Comparison of ENCODE assay signal across 11 cellular contexts in genomic region chr1:109630081-109630880, GRCh38. TPM values are rescaled to one million over a fixed set of nuclear protein-coding genes. Genes with fewer than 3 reads are reported as not detected.
A peak's percentile ranks its signal among the peaks of the same experiment; 100 is the strongest.
DNase-seq lines count a peak whose midpoint lies in the region; ATAC-seq, FAIRE-seq and TF ChIP-seq lines count a peak whose summit lies in the region.
"Had no signal": no experiment of that assay in that cellular context is flagged by ENCODE, and none has a peak within 500 bp of the region (broad histone marks: within the 10 kb centered on the region; RNA-seq: fewer than 3 reads in every experiment).

No MANE protein-coding gene starts in this region.

- no peak overlapping the region for H3K56ac ChIP-seq in H9 (ENCODE audit: insufficient read length, low read depth, low read length)

- H4K5ac ChIP-seq in H9 (ENCODE audit: insufficient read length, low read depth, low read length): no peak overlapping the region

- peaks cover 27 to 48% (median 43%) of the 10 kb centered on the region in 3 experiments; a peak in 6 of 7 replicates for H3K36me3 Mint-ChIP-seq in H9 (ENCODE audit: insufficient read depth in 1 of 3, low read depth in 3 of 3)

- FAIRE-seq in HepG2 (lab: Jason Lieb, UNC): no peak

- H2BK120ac ChIP-seq in H9 (ENCODE audit: low read depth, low read length, poor library complexity, severe bottlenecking): no peak overlapping the region

- WGBS in H9 (ENCODE audit: extremely low coverage, insufficient read length, low lambda C conversion rate): no CpG with 5 or more reads among the region's 30 CpGs
- WGBS in HepG2 (ENCODE audit: low lambda C conversion rate): 87% methylated on average over 19 of the region's 30 CpGs

- TF ChIP-seq CTCF in A673 (conservative IDR thresholded peaks at IDR 0.05; ENCODE audit: low read depth, low read length) (0 out of 2 replicates have a peak, but pooled peaks have one; percentile 15), H9 (conservative IDR thresholded peaks at IDR 0.05) (peak; percentile 56; the same call in 2 of the 3 replicates), HepG2 (CRISPR knock-in tag; IDR thresholded peaks at IDR 0.05) (no peak), PC-3 (conservative IDR thresholded peaks at IDR 0.05; ENCODE audit: low read depth, low read length) (no peak)

- no peak overlapping the region; the same call in 1 of the 2 replicates for H3K14ac ChIP-seq in H9 (ENCODE audit: insufficient read depth, low read length)

- TF ChIP-seq POLR2A in HepG2 (IDR thresholded peaks at IDR 0.05; ENCODE audit: insufficient read depth in 1 of 2, low read depth in 2 of 2, low read length in 2 of 2): no peak

- peaks cover 4 to 24% of the 10 kb centered on the region in 2 experiments for H3K4me1 Mint-ChIP-seq in H9

- TF ChIP-seq EP300 in HepG2 (IDR thresholded peaks at IDR 0.05; ENCODE audit: low read depth in 2 of 2, low read length in 2 of 2) (no peak), HepG2 (CRISPR knock-in tag; IDR thresholded peaks at IDR 0.05; ENCODE audit: borderline replicate concordance) (no peak)

- no peak overlapping the region for H3K4me3 Mint-ChIP-seq in H9
- H3K4me3 Mint-ChIP-seq: central memory CD8-positive, alpha-beta T cell had no signal

- no peak overlapping the region for H2BK12ac ChIP-seq in H9 (ENCODE audit: insufficient read length, low read depth, low read length)

- H3K79me2 ChIP-seq in H9 (ENCODE audit: insufficient read depth, low read length) (no peaks in the 10 kb centered on the region), HepG2 (ENCODE audit: insufficient read depth, low read length) (no peaks in the 10 kb centered on the region), PC-3 (ENCODE audit: low read length) (no peaks in the 10 kb centered on the region; the same call in 1 of the 2 replicates)

- H3K23me2 ChIP-seq in H9 (ENCODE audit: insufficient read length, low read depth, low read length, poor library complexity, severe bottlenecking): no peaks in the 10 kb centered on the region

- H3K23ac ChIP-seq in H9 (ENCODE audit: insufficient read length, low read depth, low read length): no peak overlapping the region

- no peaks in the 10 kb centered on the region for H3K79me1 ChIP-seq in H9 (ENCODE audit: insufficient read depth, low read depth, low read length, poor library complexity, severe bottlenecking)

- H2BK15ac ChIP-seq in H9 (ENCODE audit: low read depth, low read length): no peak overlapping the region

- no peaks in the 10 kb centered on the region for H3K9me3 ChIP-seq in A673 (ENCODE audit: low read depth, low read length, poor library complexity, severe bottlenecking)
- H3K9me3 ChIP-seq in H9 (ENCODE audit: control insufficient read depth, low read depth, low read length): no peaks in the 10 kb centered on the region
- H3K9me3 ChIP-seq in HepG2 (ENCODE audit: low read length): no peaks in the 10 kb centered on the region
- no peaks in the 10 kb centered on the region for H3K9me3 ChIP-seq in PC-3 (ENCODE audit: low read length)

- H2AFZ ChIP-seq in H9 (ENCODE audit: low read length) (no peak overlapping the region), HepG2 (ENCODE audit: low read length) (no peak overlapping the region), PC-3 (ENCODE audit: low read length) (no peak overlapping the region)

- no peak overlapping the region for H3K9ac ChIP-seq in H9 (ENCODE audit: extremely low read depth, insufficient read length, low read length)
- H3K9ac ChIP-seq in HepG2 (ENCODE audit: insufficient read depth, low read depth, low read length): no peak overlapping the region
- H3K9ac ChIP-seq in PC-3 (ENCODE audit: low read length): no peak overlapping the region

- no peak overlapping the region for H3K18ac ChIP-seq in H9 (ENCODE audit: insufficient read length, low read depth, low read length)

- H3K4me2 ChIP-seq in H9 (ENCODE audit: insufficient read depth, insufficient read length, low read length) (no peak overlapping the region), HepG2 (ENCODE audit: low read depth, low read length) (no peak overlapping the region), PC-3 (ENCODE audit: low read length) (no peak overlapping the region)

- H2BK5ac ChIP-seq in H9 (ENCODE audit: insufficient read length, low read length): no peak overlapping the region

- ATAC-seq in HepG2 (0 out of 3 replicates have a peak, but pooled peaks have one; percentile 6), PC-3 (no peak), GM21381 (IDR thresholded peaks at IDR 0.05; ENCODE audit: unreplicated experiment) (no peak)

- no peak overlapping the region for H4K8ac ChIP-seq in H9 (replicated peaks; ENCODE audit: insufficient read length, low read depth, low read length)

- CTCF ChIA-PET in A673 (lab: Charles Lee): interaction anchor here (0.6 to 1.4 kb wide), 11 partner anchors 10 to 221 kb away, joined by 3 to 33 read pairs (median 5); partner anchors contain the start of gene GNAI3
- CTCF ChIA-PET in HepG2 (lab: Yijun Ruan, JAX; ENCODE audit: low intra/inter-chr PET ratio, low total read pairs): interaction anchor here (2.9 kb wide), 1 partner anchor 84 kb away, joined by 23 read pairs; no protein-coding TSS in a partner anchor
- CTCF ChIA-PET in PC-3 (lab: Charles Lee): interaction anchor here (0.6 to 1.8 kb wide), 4 partner anchors 9 to 84 kb away, joined by 3 to 9 read pairs (median 4); partner anchors contain the start of gene GNAI3

- DNase-seq in A673 (ENCODE audit: low spot score): no peak
- peak; percentile 66 for DNase-seq in H9
- DNase-seq in activated naive CD4-positive, alpha-beta T cell treated with Interleukin-2 at 50 U/mL for 16 hours: peak; percentile 41
- DNase-seq in HepG2 (ENCODE audit: low spot score): no peak
- no peak for DNase-seq in PC-3
- DNase-seq in NCI-H128 (lab: John Stamatoyannopoulos, UW; ENCODE audit: unreplicated experiment): no peak
- DNase-seq in ureter (ENCODE audit: low spot score): no peak
- DNase-seq: KBM-7 had no signal

- H3K27ac Mint-ChIP-seq in H9: no peak overlapping the region; a peak in 1 of 7 replicates

- H3K27me3 Mint-ChIP-seq in H9 (ENCODE audit: low read depth): no peaks in the 10 kb centered on the region
- H3K27me3 Mint-ChIP-seq: central memory CD8-positive, alpha-beta T cell had no signal

- no TSS peak for BruUV-seq in A673 (replicated peaks; lab: Mats Ljungman, UMichigan)
- no TSS peak for BruUV-seq in HepG2 (replicated peaks; lab: Mats Ljungman, UMichigan)
- no TSS peak for BruUV-seq in PC-3 (replicated peaks; lab: Mats Ljungman, UMichigan)

- H4K20me1 ChIP-seq in H9 (ENCODE audit: control insufficient read depth, insufficient read depth, insufficient read length) (no peaks in the 10 kb centered on the region), HepG2 (ENCODE audit: insufficient read depth, low read length) (0 out of 2 replicates have a peak, but pooled peaks cover 4% of the 10 kb centered on the region), PC-3 (ENCODE audit: low read length) (no peaks in the 10 kb centered on the region)

- H3K9me2 ChIP-seq in PC-3 (replicated peaks; ENCODE audit: low read length): no peaks in the 10 kb centered on the region

- intact Hi-C loops in A673 (cut with micrococcal nuclease; ENCODE audit: unreplicated experiment) (no loop called here), HepG2 (cut with micrococcal nuclease; ENCODE audit: unreplicated experiment) (no loop called here), PC-3 (cut with micrococcal nuclease) (no loop called here)

- in situ Hi-C loops in HepG2 (cut with HindIII; ENCODE audit: extremely low pct_ligation_motif_present, low pct_unique_long_range_greater_than_20kb): no loop called here

- no peak overlapping the region for H2AK5ac ChIP-seq in H9 (ENCODE audit: insufficient read length, low read length)

- POLR2A ChIA-PET in A673 (lab: Charles Lee; ENCODE audit: low non-redundant PET) (interaction anchor here (0.7 kb wide), 1 partner anchor 13 kb away, joined by 7 read pairs; no protein-coding TSS in a partner anchor), HepG2 (lab: Yijun Ruan, JAX) (interaction anchor here (0.6 to 2.7 kb wide), 5 partner anchors 10 to 331 kb away, joined by 3 to 11 read pairs (median 4); partner anchors contain the start of genes AMPD2, GNAI3 and GNAT2), PC-3 (lab: Charles Lee; ENCODE audit: unreplicated experiment) (no interaction called here)

- H3K27me3 ChIP-seq in A673 (replicated peaks; ENCODE audit: insufficient read depth, low read depth, low read length, poor library complexity) (no peaks in the 10 kb centered on the region), H9 (ENCODE audit: insufficient read depth, low read length) (no peaks in the 10 kb centered on the region), HepG2 (ENCODE audit: control insufficient read depth in 1 of 2, insufficient read depth in 2 of 2, low read length in 2 of 2) (no peaks in the 10 kb centered on the region), PC-3 (ENCODE audit: low read length) (no peaks in the 10 kb centered on the region)

- TF ChIP-seq RAD21 in HepG2 (CRISPR knock-in tag; IDR thresholded peaks at IDR 0.05): no peak

- H3F3A ChIP-seq in PC-3 (ENCODE audit: low read length, unreplicated experiment): no peaks in the 10 kb centered on the region

- H3K4me1 ChIP-seq in A673 (ENCODE audit: insufficient read depth, low read length, poor library complexity, severe bottlenecking): peaks cover 25% of the 10 kb centered on the region
- no peaks in the 10 kb centered on the region for H3K4me1 ChIP-seq in H9 (ENCODE audit: insufficient read depth, low read length)
- H3K4me1 ChIP-seq in HepG2 (ENCODE audit: insufficient read depth, low read length): peaks cover 8% of the 10 kb centered on the region
- H3K4me1 ChIP-seq in PC-3 (ENCODE audit: insufficient read depth, low read length): no peaks in the 10 kb centered on the region

- no peak overlapping the region for H3K4me3 ChIP-seq in A673 (ENCODE audit: low read depth, low read length, poor library complexity, severe bottlenecking)
- no peak overlapping the region for H3K4me3 ChIP-seq in HepG2 (replicated peaks in 1 of 3; ENCODE audit: insufficient read depth in 1 of 3, low read depth in 2 of 3, low read length in 3 of 3)
- no peak overlapping the region for H3K4me3 ChIP-seq in PC-3 (ENCODE audit: low read length)

- no peak overlapping the region for H3T11ph ChIP-seq in H9 (ENCODE audit: low read length)

- no peak overlapping the region for H3K27ac ChIP-seq in A673 (ENCODE audit: low read depth, low read length, poor library complexity, severe bottlenecking)
- H3K27ac ChIP-seq in H9 (ENCODE audit: insufficient read length, low read depth, low read length): no peak overlapping the region
- no peak overlapping the region for H3K27ac ChIP-seq in HepG2 (ENCODE audit: extremely low read length, insufficient read depth, low read length)
- H3K27ac ChIP-seq in PC-3 (ENCODE audit: low read length): no peak overlapping the region

- H3K36me3 ChIP-seq in A673 (ENCODE audit: insufficient read depth, low read length, poor library complexity, severe bottlenecking) (peaks cover 49% of the 10 kb centered on the region), HepG2 (replicated peaks in 1 of 2; ENCODE audit: control insufficient read depth in 1 of 2, insufficient read depth in 2 of 2, low read length in 2 of 2) (peaks cover 42 to 61% of the 10 kb centered on the region in 2 experiments), PC-3 (ENCODE audit: low read depth, low read length) (peaks cover 32% of the 10 kb centered on the region)

- no peaks in the 10 kb centered on the region for H3K9me3 Mint-ChIP-seq in H9
- H3K9me3 Mint-ChIP-seq: central memory CD8-positive, alpha-beta T cell had no signal

- H3K4ac ChIP-seq in H9 (ENCODE audit: low read depth, low read length): no peak overlapping the region

- no peak overlapping the region for H4K91ac ChIP-seq in H9 (ENCODE audit: insufficient read length, low read depth, low read length)

- H2BK20ac ChIP-seq in H9 (ENCODE audit: low read depth, low read length, poor library complexity, severe bottlenecking): no peak overlapping the region

RNA-seq across cellular contexts. Expression of gene AMPD2, which starts 10.6 kb away (rescaled TPM):
- total RNA-seq in A673 (2021) (119 and 132 TPM in 2 replicates), H9 (2021) (63.0 and 65.1 TPM in 2 replicates), HepG2 (2016; rRNA removed; fragmentation: Illumina TruSeq; extraction: Trizol) (35.4 and 62.3 TPM in 2 replicates), PC-3 (2014; rRNA removed) (75.3 and 128 TPM in 2 replicates), ureter (45.8 TPM)
- total RNA-seq in HepG2 (2016; cell fraction: cytosol; rRNA removed; fragmentation: Illumina TruSeq; extraction: Trizol; ENCODE audit: low read depth): 20.0 and 20.2 TPM in 2 replicates
- 32.6 and 64.7 TPM in 2 replicates for total RNA-seq in HepG2 (2016; cell fraction: insoluble cytoplasmic fraction; rRNA removed; fragmentation: Illumina TruSeq; extraction: Trizol)
- total RNA-seq in HepG2 (2016; cell fraction: membrane; rRNA removed; fragmentation: Illumina TruSeq; extraction: Trizol): 19.8 and 21.1 TPM in 2 replicates
- 80.0 and 95.3 TPM in 2 replicates for total RNA-seq in HepG2 (2016; cell fraction: nucleus; rRNA removed; fragmentation: Illumina TruSeq; extraction: Trizol)
- polyA plus RNA-seq in HepG2 (2011; rRNA removed): 82.0 and 101 TPM in 2 replicates
- polyA plus RNA-seq in HepG2 (2011; cell fraction: cytosol; rRNA removed): 18.3 and 29.8 TPM in 2 replicates
- polyA plus RNA-seq in HepG2 (2011; cell fraction: nucleus; rRNA removed): 742 and 904 TPM in 2 replicates
- polyA plus RNA-seq in HepG2 (2012): 61.2 and 88.0 TPM in 2 replicates
- 4.4 and 5.7 TPM in 2 replicates for polyA plus RNA-seq in HepG2 (2016; cell fraction: cytosol; fragmentation: Illumina TruSeq; extraction: Trizol; ENCODE audit: low read depth)
- polyA plus RNA-seq in HepG2 (2016; cell fraction: insoluble cytoplasmic fraction; fragmentation: Illumina TruSeq; extraction: Trizol; ENCODE audit: low read depth): 30.8 and 40.4 TPM in 2 replicates
- polyA plus RNA-seq in HepG2 (2016; cell fraction: membrane; fragmentation: Illumina TruSeq; extraction: Trizol; ENCODE audit: low read depth): 9.8 and 10.4 TPM in 2 replicates
- 212 and 215 TPM in 2 replicates for polyA plus RNA-seq in HepG2 (2016; cell fraction: nucleus; fragmentation: Illumina TruSeq; extraction: Trizol; ENCODE audit: insufficient read depth, low read depth)
- polyA minus RNA-seq in HepG2 (2011; rRNA and poly(A)+ RNA removed; ENCODE audit: low replicate concordance): 85.1 and 107 TPM in 2 replicates
- polyA minus RNA-seq in HepG2 (2011; cell fraction: cytosol; rRNA and poly(A)+ RNA removed): 18.3 and 23.2 TPM in 2 replicates
- polyA minus RNA-seq in HepG2 (2011; cell fraction: nucleus; rRNA and poly(A)+ RNA removed): 112 and 125 TPM in 2 replicates

RNA-seq across cellular contexts. Expression of gene GNAT2, which starts 10.9 kb away (rescaled TPM):
- total RNA-seq in A673 (2021) (not detected in 2 replicates), H9 (2021) (0.20 TPM in 1 of 2 replicates, not detected in the other), HepG2 (2016; rRNA removed; fragmentation: Illumina TruSeq; extraction: Trizol) (0.20 and 0.24 TPM in 2 replicates), PC-3 (2014; rRNA removed) (0.29 and 0.69 TPM in 2 replicates), ureter (not detected)
- total RNA-seq in HepG2 (2016; cell fraction: cytosol; rRNA removed; fragmentation: Illumina TruSeq; extraction: Trizol; ENCODE audit: low read depth): not detected in 2 replicates
- 0.49 and 0.61 TPM in 2 replicates for total RNA-seq in HepG2 (2016; cell fraction: insoluble cytoplasmic fraction; rRNA removed; fragmentation: Illumina TruSeq; extraction: Trizol)
- 0.21 TPM in 1 of 2 replicates, not detected in the other for total RNA-seq in HepG2 (2016; cell fraction: membrane; rRNA removed; fragmentation: Illumina TruSeq; extraction: Trizol)
- not detected in 2 replicates for total RNA-seq in HepG2 (2016; cell fraction: nucleus; rRNA removed; fragmentation: Illumina TruSeq; extraction: Trizol)
- 0.08 TPM in 1 of 2 replicates, not detected in the other for polyA plus RNA-seq in HepG2 (2011; rRNA removed)
- 0.04 and 0.05 TPM in 2 replicates for polyA plus RNA-seq in HepG2 (2011; cell fraction: cytosol; rRNA removed)
- not detected in 2 replicates for polyA plus RNA-seq in HepG2 (2011; cell fraction: nucleus; rRNA removed)
- not detected in 2 replicates for polyA plus RNA-seq in HepG2 (2012)
- 0.18 TPM in 1 of 2 replicates, not detected in the other for polyA plus RNA-seq in HepG2 (2016; cell fraction: cytosol; fragmentation: Illumina TruSeq; extraction: Trizol; ENCODE audit: low read depth)
- not detected in 2 replicates for polyA plus RNA-seq in HepG2 (2016; cell fraction: insoluble cytoplasmic fraction; fragmentation: Illumina TruSeq; extraction: Trizol; ENCODE audit: low read depth)
- polyA plus RNA-seq in HepG2 (2016; cell fraction: membrane; fragmentation: Illumina TruSeq; extraction: Trizol; ENCODE audit: low read depth): 0.17 and 0.52 TPM in 2 replicates
- not detected in 2 replicates for polyA plus RNA-seq in HepG2 (2016; cell fraction: nucleus; fragmentation: Illumina TruSeq; extraction: Trizol; ENCODE audit: insufficient read depth, low read depth)
- not detected in 2 replicates for polyA minus RNA-seq in HepG2 (2011; rRNA and poly(A)+ RNA removed; ENCODE audit: low replicate concordance)
- polyA minus RNA-seq in HepG2 (2011; cell fraction: cytosol; rRNA and poly(A)+ RNA removed): not detected in 2 replicates
- not detected in 2 replicates for polyA minus RNA-seq in HepG2 (2011; cell fraction: nucleus; rRNA and poly(A)+ RNA removed)
- total RNA-seq: mononuclear cell had no signal

RNA-seq across cellular contexts. Expression of gene GSTM4, which starts 25.6 kb away (rescaled TPM):
- total RNA-seq in A673 (2021) (173 and 188 TPM in 2 replicates), H9 (2021) (22.0 and 24.6 TPM in 2 replicates), HepG2 (2016; rRNA removed; fragmentation: Illumina TruSeq; extraction: Trizol) (25.3 and 30.6 TPM in 2 replicates), PC-3 (2014; rRNA removed) (24.0 and 25.9 TPM in 2 replicates), ureter (38.2 TPM)
- 5.6 and 6.1 TPM in 2 replicates for total RNA-seq in HepG2 (2016; cell fraction: cytosol; rRNA removed; fragmentation: Illumina TruSeq; extraction: Trizol; ENCODE audit: low read depth)
- total RNA-seq in HepG2 (2016; cell fraction: insoluble cytoplasmic fraction; rRNA removed; fragmentation: Illumina TruSeq; extraction: Trizol): 24.3 and 31.1 TPM in 2 replicates
- 7.3 and 9.5 TPM in 2 replicates for total RNA-seq in HepG2 (2016; cell fraction: membrane; rRNA removed; fragmentation: Illumina TruSeq; extraction: Trizol)
- total RNA-seq in HepG2 (2016; cell fraction: nucleus; rRNA removed; fragmentation: Illumina TruSeq; extraction: Trizol): 21.1 and 23.4 TPM in 2 replicates
- 36.7 and 40.8 TPM in 2 replicates for polyA plus RNA-seq in HepG2 (2011; rRNA removed)
- polyA plus RNA-seq in HepG2 (2011; cell fraction: cytosol; rRNA removed): 29.0 and 30.5 TPM in 2 replicates
- polyA plus RNA-seq in HepG2 (2011; cell fraction: nucleus; rRNA removed): 60.6 and 65.2 TPM in 2 replicates
- polyA plus RNA-seq in HepG2 (2012): 22.1 and 35.2 TPM in 2 replicates
- 7.6 and 9.9 TPM in 2 replicates for polyA plus RNA-seq in HepG2 (2016; cell fraction: cytosol; fragmentation: Illumina TruSeq; extraction: Trizol; ENCODE audit: low read depth)
- polyA plus RNA-seq in HepG2 (2016; cell fraction: insoluble cytoplasmic fraction; fragmentation: Illumina TruSeq; extraction: Trizol; ENCODE audit: low read depth): 56.0 and 57.9 TPM in 2 replicates
- polyA plus RNA-seq in HepG2 (2016; cell fraction: membrane; fragmentation: Illumina TruSeq; extraction: Trizol; ENCODE audit: low read depth): 10.7 and 14.0 TPM in 2 replicates
- polyA plus RNA-seq in HepG2 (2016; cell fraction: nucleus; fragmentation: Illumina TruSeq; extraction: Trizol; ENCODE audit: insufficient read depth, low read depth): 45.9 and 50.6 TPM in 2 replicates
- polyA minus RNA-seq in HepG2 (2011; rRNA and poly(A)+ RNA removed; ENCODE audit: low replicate concordance): 10.0 and 40.8 TPM in 2 replicates
- 14.8 and 15.5 TPM in 2 replicates for polyA minus RNA-seq in HepG2 (2011; cell fraction: cytosol; rRNA and poly(A)+ RNA removed)
- 23.6 and 26.2 TPM in 2 replicates for polyA minus RNA-seq in HepG2 (2011; cell fraction: nucleus; rRNA and poly(A)+ RNA removed)

RNA-seq across cellular contexts. Expression of gene GSTM2, which starts 37.6 kb away (rescaled TPM):
- total RNA-seq in A673 (2021): 47.3 and 62.2 TPM in 2 replicates
- 14.9 and 15.3 TPM in 2 replicates for total RNA-seq in H9 (2021)
- 6.5 and 7.0 TPM in 2 replicates for total RNA-seq in HepG2 (2016; rRNA removed; fragmentation: Illumina TruSeq; extraction: Trizol)
- total RNA-seq in HepG2 (2016; cell fraction: cytosol; rRNA removed; fragmentation: Illumina TruSeq; extraction: Trizol; ENCODE audit: low read depth): 1.9 and 2.5 TPM in 2 replicates
- total RNA-seq in HepG2 (2016; cell fraction: insoluble cytoplasmic fraction; rRNA removed; fragmentation: Illumina TruSeq; extraction: Trizol): 8.1 and 8.3 TPM in 2 replicates
- 2.0 and 2.7 TPM in 2 replicates for total RNA-seq in HepG2 (2016; cell fraction: membrane; rRNA removed; fragmentation: Illumina TruSeq; extraction: Trizol)
- total RNA-seq in HepG2 (2016; cell fraction: nucleus; rRNA removed; fragmentation: Illumina TruSeq; extraction: Trizol): 8.1 and 8.5 TPM in 2 replicates
- polyA plus RNA-seq in HepG2 (2011; rRNA removed): 15.0 and 17.0 TPM in 2 replicates
- 5.9 and 7.2 TPM in 2 replicates for polyA plus RNA-seq in HepG2 (2011; cell fraction: cytosol; rRNA removed)
- 102 and 131 TPM in 2 replicates for polyA plus RNA-seq in HepG2 (2011; cell fraction: nucleus; rRNA removed)
- polyA plus RNA-seq in HepG2 (2012): 19.7 and 21.3 TPM in 2 replicates
- 4.7 and 5.2 TPM in 2 replicates for polyA plus RNA-seq in HepG2 (2016; cell fraction: cytosol; fragmentation: Illumina TruSeq; extraction: Trizol; ENCODE audit: low read depth)
- polyA plus RNA-seq in HepG2 (2016; cell fraction: insoluble cytoplasmic fraction; fragmentation: Illumina TruSeq; extraction: Trizol; ENCODE audit: low read depth): 15.3 and 17.0 TPM in 2 replicates
- polyA plus RNA-seq in HepG2 (2016; cell fraction: membrane; fragmentation: Illumina TruSeq; extraction: Trizol; ENCODE audit: low read depth): 3.5 and 4.5 TPM in 2 replicates
- 30.8 and 32.2 TPM in 2 replicates for polyA plus RNA-seq in HepG2 (2016; cell fraction: nucleus; fragmentation: Illumina TruSeq; extraction: Trizol; ENCODE audit: insufficient read depth, low read depth)
- polyA minus RNA-seq in HepG2 (2011; rRNA and poly(A)+ RNA removed; ENCODE audit: low replicate concordance): 0.26 and 6.7 TPM in 2 replicates
- polyA minus RNA-seq in HepG2 (2011; cell fraction: cytosol; rRNA and poly(A)+ RNA removed): 1.7 and 2.7 TPM in 2 replicates
- polyA minus RNA-seq in HepG2 (2011; cell fraction: nucleus; rRNA and poly(A)+ RNA removed): 12.9 TPM in 2 replicates
- 29.0 and 38.6 TPM in 2 replicates for total RNA-seq in PC-3 (2014; rRNA removed)
- 104 TPM for total RNA-seq in ureter

RNA-seq across cellular contexts. Expression of gene GSTM1, which starts 57.3 kb away (rescaled TPM):
- 166 TPM in 2 replicates for total RNA-seq in A673 (2021)
- 19.5 and 20.7 TPM in 2 replicates for total RNA-seq in H9 (2021)
- total RNA-seq in HepG2 (2016; rRNA removed; fragmentation: Illumina TruSeq; extraction: Trizol): not detected in 2 replicates
- total RNA-seq in HepG2 (2016; cell fraction: cytosol; rRNA removed; fragmentation: Illumina TruSeq; extraction: Trizol; ENCODE audit: low read depth): not detected in 2 replicates
- 0.15 TPM in 1 of 2 replicates, not detected in the other for total RNA-seq in HepG2 (2016; cell fraction: insoluble cytoplasmic fraction; rRNA removed; fragmentation: Illumina TruSeq; extraction: Trizol)
- total RNA-seq in HepG2 (2016; cell fraction: membrane; rRNA removed; fragmentation: Illumina TruSeq; extraction: Trizol): not detected in 2 replicates
- not detected in 2 replicates for total RNA-seq in HepG2 (2016; cell fraction: nucleus; rRNA removed; fragmentation: Illumina TruSeq; extraction: Trizol)
- 0.42 and 0.55 TPM in 2 replicates for polyA plus RNA-seq in HepG2 (2011; rRNA removed)
- polyA plus RNA-seq in HepG2 (2011; cell fraction: cytosol; rRNA removed): 0.22 and 0.66 TPM in 2 replicates
- 0.57 and 0.76 TPM in 2 replicates for polyA plus RNA-seq in HepG2 (2011; cell fraction: nucleus; rRNA removed)
- polyA plus RNA-seq in HepG2 (2012): 0.27 TPM in 1 of 2 replicates, not detected in the other
- polyA plus RNA-seq in HepG2 (2016; cell fraction: cytosol; fragmentation: Illumina TruSeq; extraction: Trizol; ENCODE audit: low read depth): not detected in 2 replicates
- 0.21 and 0.40 TPM in 2 replicates for polyA plus RNA-seq in HepG2 (2016; cell fraction: insoluble cytoplasmic fraction; fragmentation: Illumina TruSeq; extraction: Trizol; ENCODE audit: low read depth)
- not detected in 2 replicates for polyA plus RNA-seq in HepG2 (2016; cell fraction: membrane; fragmentation: Illumina TruSeq; extraction: Trizol; ENCODE audit: low read depth)
- not detected in 2 replicates for polyA plus RNA-seq in HepG2 (2016; cell fraction: nucleus; fragmentation: Illumina TruSeq; extraction: Trizol; ENCODE audit: insufficient read depth, low read depth)
- polyA minus RNA-seq in HepG2 (2011; rRNA and poly(A)+ RNA removed; ENCODE audit: low replicate concordance): 1.6 TPM in 1 of 2 replicates, not detected in the other
- not detected in 2 replicates for polyA minus RNA-seq in HepG2 (2011; cell fraction: cytosol; rRNA and poly(A)+ RNA removed)
- not detected in 2 replicates for polyA minus RNA-seq in HepG2 (2011; cell fraction: nucleus; rRNA and poly(A)+ RNA removed)
- not detected in 2 replicates for total RNA-seq in PC-3 (2014; rRNA removed)
- not detected for total RNA-seq in ureter
- total RNA-seq: mononuclear cell had no signal

Comparison
In these comparisons a context has a peak if more than half of its experiments do, and no peak if none do; other contexts are left out.
1. DNase-seq: peak in H9 (single experiment) and activated naive CD4-positive, alpha-beta T cell treated with Interleukin-2 at 50 U/mL for 16 hours (single experiment); none in A673 (single experiment), HepG2 (single experiment), PC-3 (single experiment), NCI-H128 (single experiment) and ureter (single experiment).
2. CTCF ChIP-seq: peak in A673 (single experiment) and H9 (single experiment); none in HepG2 (single experiment) and PC-3 (single experiment).